ENCODE assay signal across 8 cellular contexts in genomic region chr10:50540069-50540825, GRCh38.
DNase-seq lines count a peak whose midpoint lies in the region; ATAC-seq, FAIRE-seq and TF ChIP-seq lines count a peak whose summit lies in the region.

No MANE protein-coding gene starts in this region.

- DNase-seq in GM12892 (ENCODE audit: insufficient read length) (no peak), M059J (ENCODE audit: low read depth) (peak; percentile 56), epithelial cell of esophagus (ENCODE audit: low read depth) (peak; percentile 19), NCI-H2107 treated with DMSO at 0.1 percent for 48 hours (lab: John Stamatoyannopoulos, UW; ENCODE audit: unreplicated experiment) (no peak), NCI-H2227 treated with DMSO at 0.1 percent for 48 hours (lab: John Stamatoyannopoulos, UW) (no peak), DMS114 treated with DMSO at 0.1 percent for 48 hours (lab: John Stamatoyannopoulos, UW; ENCODE audit: unreplicated experiment) (no peak), putamen (ENCODE audit: low spot score) (no peak)

- peak; percentile 77 for FAIRE-seq in GM12892 (lab: Jason Lieb, UNC)

- no peak for TF ChIP-seq CTCF in epithelial cell of esophagus (IDR thresholded peaks at IDR 0.05; ENCODE audit: insufficient read depth, low read depth, low read length, missing control alignments)

- ATAC-seq in GM21529 (IDR thresholded peaks at IDR 0.05; ENCODE audit: unreplicated experiment), result peak; percentile 47

- no peak overlapping the region for H3K4me3 ChIP-seq in epithelial cell of esophagus (ENCODE audit: low read length)

- TF ChIP-seq POLR2A in GM12892 (IDR thresholded peaks at IDR 0.05; ENCODE audit: low read depth, low read length), result no peak

Comparison
In these comparisons a context has a peak if more than half of its experiments do, and no peak if none do; other contexts are left out.
1. DNase-seq: peak in M059J (single experiment) and epithelial cell of esophagus (single experiment); none in GM12892 (single experiment), NCI-H2107 treated with DMSO at 0.1 percent for 48 hours (single experiment), NCI-H2227 treated with DMSO at 0.1 percent for 48 hours (single experiment), DMS114 treated with DMSO at 0.1 percent for 48 hours (single experiment) and putamen (single experiment).